9 cellular contexts compared by ENCODE assay signal in genomic region chr3:189630667-189631372, GRCh38. TPM values are rescaled to one million over a fixed set of nuclear protein-coding genes. Genes with fewer than 3 reads are reported as not detected.
DNase-seq lines count a peak whose midpoint lies in the region; ATAC-seq and TF ChIP-seq lines count a peak whose summit lies in the region.
"Had no signal": no experiment of that assay in that cellular context is flagged by ENCODE, and none has a peak within 500 bp of the region (broad histone marks: within the 10 kb centered on the region; RNA-seq: fewer than 3 reads in every experiment).

No MANE protein-coding gene starts in this region.

- CTCF ChIA-PET in OCI-LY7 (lab: Charles Lee; ENCODE audit: unreplicated experiment): no interaction called here

- DNase-seq in OCI-LY7 (ENCODE audit: low spot score) (peak; percentile 26), D341Med (ENCODE audit: low spot score) (no peak), dermis blood vessel endothelial cell (no peak), GM03348 (ENCODE audit: low spot score) (no peak), G401 (ENCODE audit: low spot score) (no peak)

- no peaks in the 10 kb centered on the region for H4K20me1 ChIP-seq in OCI-LY7 (ENCODE audit: insufficient read depth, low read length)

- in situ Hi-C loops in G401 (cut with HindIII; ENCODE audit: low sequenced_read_pairs): no loop called here

- no peaks in the 10 kb centered on the region for H3K36me3 ChIP-seq in OCI-LY7 (ENCODE audit: insufficient read depth, low read length)
- H3K36me3 ChIP-seq: neutrophil had no signal

- no TSS peak for BruUV-seq in OCI-LY7 (replicated peaks; lab: Mats Ljungman, UMichigan)

- peak overlapping the region; percentile 24 for H3K27ac ChIP-seq in OCI-LY7 (ENCODE audit: low read depth, low read length, poor library complexity, severe bottlenecking)
- H3K27ac ChIP-seq: neutrophil had no signal

- no peaks in the 10 kb centered on the region for H3K9me2 ChIP-seq in OCI-LY7 (ENCODE audit: insufficient read depth, low read length)

- no peaks in the 10 kb centered on the region for H3K27me3 ChIP-seq in mononuclear cell (ENCODE audit: insufficient read depth, low read length)
- H3K27me3 ChIP-seq: neutrophil had no signal

- peak overlapping the region; percentile 36 for H3K4me2 ChIP-seq in OCI-LY7 (ENCODE audit: low read length)

- no peaks in the 10 kb centered on the region for H3K4me1 ChIP-seq in OCI-LY7 (ENCODE audit: insufficient read depth, low read length, poor library complexity, severe bottlenecking)
- peaks cover 14% of the 10 kb centered on the region for H3K4me1 ChIP-seq in mononuclear cell (ENCODE audit: insufficient read depth, low read length)

- POLR2A ChIA-PET in OCI-LY7 (lab: Charles Lee): interaction anchor here (0.6 to 1.0 kb wide), 4 partner anchors 9 to 741 kb away, joined by 3 to 5 read pairs (median 4); no protein-coding TSS in a partner anchor

- intact Hi-C loops in OCI-LY7 (cut with micrococcal nuclease; ENCODE audit: unreplicated experiment): no loop called here

- peak; percentile 75 for ATAC-seq in GM18511 (IDR thresholded peaks at IDR 0.05; ENCODE audit: unreplicated experiment)
- ATAC-seq in HG02610 (IDR thresholded peaks at IDR 0.05; ENCODE audit: unreplicated experiment): peak; percentile 77

- H3K4me3 ChIP-seq in OCI-LY7 (ENCODE audit: low read depth, low read length, poor library complexity, severe bottlenecking) (peak overlapping the region; percentile 29), mononuclear cell (ENCODE audit: low read length) (peak overlapping the region; percentile 3)

- peak overlapping the region; percentile 17; the same call in 1 of the 2 replicates for H2AFZ ChIP-seq in OCI-LY7 (ENCODE audit: low read length)

- TF ChIP-seq CTCF in OCI-LY7 (conservative IDR thresholded peaks at IDR 0.05; ENCODE audit: low read length): no peak

- no peaks in the 10 kb centered on the region for H3K79me2 ChIP-seq in OCI-LY7 (ENCODE audit: insufficient read depth, low read depth, low read length)

- H3K9me3 ChIP-seq in OCI-LY7 (ENCODE audit: low read length) (no peaks in the 10 kb centered on the region), mononuclear cell (ENCODE audit: low read depth, low read length) (no peaks in the 10 kb centered on the region)
- H3K9me3 ChIP-seq: neutrophil had no signal

RNA-seq across cellular contexts. Expression of gene TP63, which starts 0.4 kb away (rescaled TPM):
- total RNA-seq in OCI-LY7 (2014; rRNA removed; shearing (Covaris generic)): 0.03 and 0.16 TPM in 2 replicates
- total RNA-seq in OCI-LY7 (2022) (0.74 and 1.1 TPM in 2 replicates), mononuclear cell (0.21 TPM), dermis blood vessel endothelial cell (not detected in 2 replicates)
- not detected in 2 replicates for total RNA-seq in G401 (2014; rRNA removed; shearing (Covaris generic))
